ENCODE assay signal across 20 cellular contexts in the genomic region with DNA sequence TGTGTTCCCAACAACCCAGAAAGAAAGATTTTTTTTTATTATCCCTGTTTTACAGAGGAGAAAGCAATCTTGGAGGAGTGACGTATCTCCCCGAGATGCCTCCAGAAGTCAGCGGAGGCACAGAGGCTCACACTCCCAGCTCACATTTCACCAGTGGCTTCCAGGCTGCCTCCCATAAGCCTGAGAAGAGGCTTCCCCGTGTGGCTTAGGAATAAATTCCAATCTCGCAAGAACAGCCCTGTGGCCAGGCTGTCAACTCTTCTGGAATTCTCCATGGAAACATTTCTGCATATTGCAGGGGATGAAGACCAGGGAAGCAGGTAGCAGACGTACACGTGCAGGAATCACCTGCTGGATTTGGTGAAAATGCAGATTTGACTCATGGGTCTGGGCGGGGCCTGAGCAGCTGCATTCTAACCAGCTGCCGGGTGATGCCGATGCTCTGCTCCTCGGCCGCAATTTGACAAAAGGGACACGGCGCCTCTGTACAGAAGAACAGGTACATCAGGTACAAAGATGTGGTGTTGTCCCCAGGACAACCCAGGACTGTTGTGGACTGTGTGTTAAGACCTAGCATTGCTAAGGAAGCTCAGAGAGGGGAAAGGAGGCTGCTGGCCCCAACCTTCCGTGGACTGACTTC.
DNase-seq lines count a peak whose midpoint lies in the region; ATAC-seq and TF ChIP-seq lines count a peak whose summit lies in the region.
"Had no signal": no experiment of that assay in that cellular context is flagged by ENCODE, and none has a peak within 500 bp of the region (broad histone marks: within the 10 kb centered on the region; RNA-seq: fewer than 3 reads in every experiment).

No MANE protein-coding gene starts in this region.

- no peak overlapping the region for H2BK120ac ChIP-seq in IMR-90 (ENCODE audit: low read depth, low read length)

- H3K27me3 ChIP-seq in IMR-90 (ENCODE audit: control insufficient read depth, insufficient read depth, low read length) (peaks cover 6% of the 10 kb centered on the region), parathyroid adenoma (ENCODE audit: control insufficient read depth, insufficient read depth, low read length) (no peaks in the 10 kb centered on the region)
- H3K27me3 ChIP-seq: BE2C had no signal

- H2BK15ac ChIP-seq in IMR-90 (ENCODE audit: low read depth, low read length), result no peak overlapping the region

- H3K4me3 ChIP-seq in IMR-90 (ENCODE audit: insufficient read depth, low read depth, low read length) (no peak overlapping the region), parathyroid adenoma (ENCODE audit: low read depth, low read length) (no peak overlapping the region)
- H3K4me3 ChIP-seq: K562, SK-N-MC had no signal

- H4K20me1 ChIP-seq in IMR-90 (ENCODE audit: insufficient read depth, low read length), result no peaks in the 10 kb centered on the region

- ATAC-seq in IMR-90 (ENCODE audit: low read depth) (no peak), GM18502 (IDR thresholded peaks at IDR 0.05; ENCODE audit: poor library complexity, unreplicated experiment) (no peak), GM21717 (IDR thresholded peaks at IDR 0.05; ENCODE audit: unreplicated experiment) (no peak)
- ATAC-seq: effector memory CD8-positive, alpha-beta T cell had no signal

- no TSS peak for BruUV-seq in IMR-90 (replicated peaks; lab: Mats Ljungman, UMichigan)

- H4K91ac ChIP-seq in IMR-90 (ENCODE audit: insufficient read depth, low read depth, low read length), result no peak overlapping the region

- TF ChIP-seq CTCF in IMR-90 (conservative IDR thresholded peaks at IDR 0.05; ENCODE audit: low read depth, low read length) (no peak), parathyroid adenoma (IDR thresholded peaks at IDR 0.05) (no peak), GM10266 (IDR thresholded peaks at IDR 0.05; ENCODE audit: control insufficient read depth, insufficient read depth, low read depth, missing control alignments) (no peak)

- no peaks in the 10 kb centered on the region for H3K9me3 ChIP-seq in IMR-90 (ENCODE audit: control insufficient read depth, insufficient read depth, low read length)
- H3K9me3 ChIP-seq in parathyroid adenoma (ENCODE audit: control insufficient read depth, low read length), result no peaks in the 10 kb centered on the region
- H3K9me3 ChIP-seq: BE2C had no signal

- no peak overlapping the region for H2BK5ac ChIP-seq in IMR-90 (ENCODE audit: low read depth, low read length, poor library complexity, severe bottlenecking)

- H3K18ac ChIP-seq in IMR-90 (ENCODE audit: low read depth, low read length), result no peak overlapping the region

- no peaks in the 10 kb centered on the region for H3K79me1 ChIP-seq in IMR-90 (ENCODE audit: low read depth in 1 of 2, low read length in 2 of 2)

- H3K36me3 ChIP-seq in IMR-90 (ENCODE audit: control insufficient read depth, insufficient read depth, low read length), result no peaks in the 10 kb centered on the region
- no peaks in the 10 kb centered on the region for H3K36me3 ChIP-seq in parathyroid adenoma (ENCODE audit: control insufficient read depth, insufficient read depth, low read length)
- H3K36me3 ChIP-seq: BE2C had no signal

- no peaks in the 10 kb centered on the region for H3K4me1 ChIP-seq in IMR-90 (ENCODE audit: control insufficient read depth, insufficient read depth, low read length)
- peaks cover 27% of the 10 kb centered on the region for H3K4me1 ChIP-seq in parathyroid adenoma
- H3K4me1 ChIP-seq: BE2C had no signal

- POLR2A ChIA-PET in IMR-90 (lab: Charles Lee; ENCODE audit: unreplicated experiment), result no interaction called here

- no peak overlapping the region for H2AK9ac ChIP-seq in IMR-90 (replicated peaks; ENCODE audit: low read depth, low read length, poor library complexity)

- H2AFZ ChIP-seq in IMR-90 (replicated peaks; ENCODE audit: low read length, poor library complexity) (no peak overlapping the region), parathyroid adenoma (peak overlapping the region; percentile 44)

- H3K27ac ChIP-seq in IMR-90 (ENCODE audit: insufficient read depth, low read length) (no peak overlapping the region), parathyroid adenoma (peak overlapping the region; percentile 72)
- H3K27ac ChIP-seq: SK-N-MC had no signal

- intact Hi-C loops in IMR-90 (cut with micrococcal nuclease), result no loop called here

- peaks cover 12% of the 10 kb centered on the region for H3K79me2 ChIP-seq in parathyroid adenoma

- no peak overlapping the region for H2BK20ac ChIP-seq in IMR-90 (ENCODE audit: low read depth, low read length)

- H4K5ac ChIP-seq in IMR-90 (ENCODE audit: low read depth, low read length), result no peak overlapping the region

- no peak overlapping the region for H2AK5ac ChIP-seq in IMR-90 (ENCODE audit: low read depth, low read length)

- WGBS in IMR-90 (ENCODE audit: extremely low coverage in 2 of 2, insufficient read length in 1 of 2), 2 experiments, result 77% methylated on average over 7 of the region's 15 CpGs; no CpG with 5 or more reads in 1 of the 2 experiments

- no peak overlapping the region for H4K8ac ChIP-seq in IMR-90 (ENCODE audit: low read depth in 2 of 2, low read length in 2 of 2)

- no peak overlapping the region for H3K56ac ChIP-seq in IMR-90 (ENCODE audit: extremely low read depth, insufficient read depth, low read length)

- dilution Hi-C loops in IMR-90 (cut with HindIII; ENCODE audit: low sequenced_read_pairs, unreplicated experiment), result no loop called here

- in situ Hi-C loops in IMR-90 (cut with MboI; ENCODE audit: low sequenced_read_pairs), result no loop called here

- H3K23ac ChIP-seq in IMR-90 (ENCODE audit: low read depth, low read length), result no peak overlapping the region

- H3K4ac ChIP-seq in IMR-90 (ENCODE audit: low read depth, low read length), result no peak overlapping the region

- H3K9ac ChIP-seq in IMR-90 (ENCODE audit: low read depth, low read length), result no peak overlapping the region
- no peak overlapping the region for H3K9ac ChIP-seq in parathyroid adenoma

- H3K9me1 ChIP-seq in IMR-90 (ENCODE audit: insufficient read depth, low read length), result peaks cover 3% of the 10 kb centered on the region; the same call in 1 of the 2 replicates

- TF ChIP-seq POLR2A in IMR-90 (IDR thresholded peaks at IDR 0.05; ENCODE audit: low read depth, low read length), result no peak

- no peak for TF ChIP-seq RAD21 in IMR-90 (IDR thresholded peaks at IDR 0.05; ENCODE audit: low read length)

- CTCF ChIA-PET in IMR-90 (lab: Yijun Ruan, JAX), result no interaction called here

- DNase-seq in COLO668 (lab: John Stamatoyannopoulos, UW; ENCODE audit: unreplicated experiment), result peak; percentile 84
- DNase-seq in IMR-90, result peak; percentile 30
- DNase-seq in fibroblast of gingiva (ENCODE audit: low read depth), result peak; percentile 33
- DNase-seq in GM10266 (ENCODE audit: extremely low spot score), result no peak
- DNase-seq: activated gamma-delta T cell; amniotic stem cell; BE2C; cerebellar nuclear complex; effector memory CD8-positive, alpha-beta T cell; foreskin fibroblast; GOT3; NCI-H1048; occipital lobe; stimulated activated CD4-positive, alpha-beta T cell treated with anti-CD3 and anti-CD28 coated beads, Interleukin-4, amount 100 ng/mL, for 1 hour; T-helper 9 cell had no signal

- H3K14ac ChIP-seq in IMR-90 (replicated peaks; ENCODE audit: low read depth, low read length), result no peak overlapping the region

- H3K4me2 ChIP-seq in IMR-90 (ENCODE audit: low read depth, low read length) (no peak overlapping the region), parathyroid adenoma (ENCODE audit: low read length) (no peak overlapping the region)

TF ChIP-seq in IMR-90, 13 proteins besides CTCF, POLR2A, EP300 and RAD21:
- TF ChIP-seq RCOR1 (IDR thresholded peaks at IDR 0.05; ENCODE audit: insufficient replicate concordance, low read length) (no peak), BHLHE40 (IDR thresholded peaks at IDR 0.05; ENCODE audit: low read depth, low read length) (no peak), MAFK (IDR thresholded peaks at IDR 0.05; ENCODE audit: low read depth, low read length) (no peak), MXI1 (IDR thresholded peaks at IDR 0.05; ENCODE audit: borderline replicate concordance, low read depth, low read length) (no peak), NFE2L2 (IDR thresholded peaks at IDR 0.05; ENCODE audit: low read depth, low read length) (no peak), CEBPB (IDR thresholded peaks at IDR 0.05; ENCODE audit: low read depth, low read length) (no peak), RFX5 (IDR thresholded peaks at IDR 0.05; ENCODE audit: low read depth, low read length) (no peak), MAZ (IDR thresholded peaks at IDR 0.05; ENCODE audit: borderline replicate concordance, low read depth, low read length) (no peak)
- TF ChIP-seq, protein P1, sequence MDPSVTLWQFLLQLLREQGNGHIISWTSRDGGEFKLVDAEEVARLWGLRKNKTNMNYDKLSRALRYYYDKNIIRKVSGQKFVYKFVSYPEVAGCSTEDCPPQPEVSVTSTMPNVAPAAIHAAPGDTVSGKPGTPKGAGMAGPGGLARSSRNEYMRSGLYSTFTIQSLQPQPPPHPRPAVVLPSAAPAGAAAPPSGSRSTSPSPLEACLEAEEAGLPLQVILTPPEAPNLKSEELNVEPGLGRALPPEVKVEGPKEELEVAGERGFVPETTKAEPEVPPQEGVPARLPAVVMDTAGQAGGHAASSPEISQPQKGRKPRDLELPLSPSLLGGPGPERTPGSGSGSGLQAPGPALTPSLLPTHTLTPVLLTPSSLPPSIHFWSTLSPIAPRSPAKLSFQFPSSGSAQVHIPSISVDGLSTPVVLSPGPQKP (IDR thresholded peaks at IDR 0.05; ENCODE audit: borderline replicate concordance, low read depth, low read length), result no peak
TF ChIP-seq in IMR-90: peak in this region for 0.
